21 cellular contexts compared by ENCODE assay signal in genomic region chr10:34762156-34762555, GRCh38. TPM values are rescaled to one million over a fixed set of nuclear protein-coding genes. Genes with fewer than 3 reads are reported as not detected.
"Had no signal": no experiment of that assay in that cellular context is flagged by ENCODE, and none has a peak within 500 bp of the region (broad histone marks: within the 10 kb centered on the region; RNA-seq: fewer than 3 reads in every experiment).

No MANE protein-coding gene starts in this region.

- H3K27ac ChIP-seq: RWPE1 had no signal

- ATAC-seq: Panc1, T-cell had no signal

- H3K4me2 ChIP-seq: SK-N-SH had no signal

- H3K9me2 ChIP-seq: SK-N-SH had no signal

- DNase-seq: KBM-7, MM.1S, NCI-H1092 treated with DMSO at 0.1 percent for 48 hours, NCI-H1436, NCI-H187, NCI-H2029, NCI-H2081 treated with DMSO at 0.1 percent for 48 hours, NCI-H2171, NCI-H226, NCI-H446, NCI-H510A, NCI-H524 treated with DMSO at 0.1 percent for 48 hours, NCI-H69, NCI-H774, SHP77, SK-N-SH, SW 1271, T-cell had no signal

- H3K9me3 ChIP-seq: SK-N-SH had no signal

- H3K9ac ChIP-seq: SK-N-SH had no signal

RNA-seq across cellular contexts. Expression of gene PARD3, which starts 52.9 kb away (rescaled TPM):
- polyA plus RNA-seq: IgD-negative memory B cell had no signal
